1 cellular context compared by ENCODE assay signal in genomic region chr18:3450358-3451107, GRCh38.
TF ChIP-seq lines count a peak whose summit lies in the region.

No MANE protein-coding gene starts in this region.

TF ChIP-seq in HepG2, 621 proteins besides CTCF, POLR2A, EP300 and RAD21 (continued from another document and continues in another):
- TF ChIP-seq NR0B2 (CRISPR knock-in tag; IDR thresholded peaks at IDR 0.05) (no peak), ZNF460 (CRISPR knock-in tag; IDR thresholded peaks at IDR 0.05; ENCODE audit: borderline replicate concordance) (no peak), ZNF260 (CRISPR knock-in tag; IDR thresholded peaks at IDR 0.05; ENCODE audit: borderline replicate concordance, low read depth) (no peak), ZNF446 (CRISPR knock-in tag; IDR thresholded peaks at IDR 0.05) (no peak), ZBTB7B (CRISPR knock-in tag; IDR thresholded peaks at IDR 0.05) (no peak), HINFP (CRISPR knock-in tag; IDR thresholded peaks at IDR 0.05; ENCODE audit: low read depth) (no peak), SMARCC2 (IDR thresholded peaks at IDR 0.05) (no peak), ELK4 (CRISPR knock-in tag; IDR thresholded peaks at IDR 0.05; ENCODE audit: borderline replicate concordance) (no peak), ZHX2 (IDR thresholded peaks at IDR 0.05; ENCODE audit: low read depth) (no peak), ZHX2 (CRISPR knock-in tag; IDR thresholded peaks at IDR 0.05; ENCODE audit: borderline replicate concordance) (peak; percentile 21; the same call in 1 of the 2 replicates), MTF2 (CRISPR knock-in tag; IDR thresholded peaks at IDR 0.05; ENCODE audit: borderline replicate concordance) (no peak), ZBTB43 (CRISPR knock-in tag; conservative IDR thresholded peaks at IDR 0.05) (no peak), GPN1 (CRISPR knock-in tag; IDR thresholded peaks at IDR 0.05; ENCODE audit: borderline replicate concordance) (no peak), HMGXB4 (CRISPR knock-in tag; IDR thresholded peaks at IDR 0.05; ENCODE audit: borderline replicate concordance in 1 of 2, low read depth in 1 of 2) (peak in 1 of 2 experiments; percentile 60; a peak in 2 of 4 replicates), ZNF512 (CRISPR knock-in tag; IDR thresholded peaks at IDR 0.05) (no peak), MED1 (CRISPR knock-in tag; IDR thresholded peaks at IDR 0.05) (peak; percentile 58), ZNF660 (CRISPR knock-in tag; IDR thresholded peaks at IDR 0.05; ENCODE audit: borderline replicate concordance, low read depth) (no peak), DMTF1 (CRISPR knock-in tag; IDR thresholded peaks at IDR 0.05) (no peak), ZNF24 (IDR thresholded peaks at IDR 0.05) (no peak), ZNF678 (CRISPR knock-in tag; IDR thresholded peaks at IDR 0.05) (0 out of 2 replicates have a peak, but pooled peaks have one; percentile 52), ARID2 (CRISPR knock-in tag; IDR thresholded peaks at IDR 0.05; ENCODE audit: borderline replicate concordance) (peak; percentile 6; the same call in 1 of the 2 replicates), RFXAP (CRISPR knock-in tag; IDR thresholded peaks at IDR 0.05; ENCODE audit: borderline replicate concordance) (no peak), NFYC (CRISPR knock-in tag; IDR thresholded peaks at IDR 0.05) (no peak), ZNF549 (CRISPR knock-in tag; IDR thresholded peaks at IDR 0.05) (no peak), ZBTB10 (CRISPR knock-in tag; IDR thresholded peaks at IDR 0.05; ENCODE audit: borderline replicate concordance) (no peak), KLF12 (CRISPR knock-in tag; IDR thresholded peaks at IDR 0.05; ENCODE audit: borderline replicate concordance) (0 out of 2 replicates have a peak, but pooled peaks have one; percentile 62), KDM6A (CRISPR knock-in tag; IDR thresholded peaks at IDR 0.05; ENCODE audit: low read depth) (no peak), PAF1 (CRISPR knock-in tag; IDR thresholded peaks at IDR 0.05) (peak; percentile 5; the same call in 1 of the 2 replicates), ZBTB46 (CRISPR knock-in tag; IDR thresholded peaks at IDR 0.05; ENCODE audit: borderline replicate concordance) (0 out of 2 replicates have a peak, but pooled peaks have one; percentile 30)
